Comparison of ENCODE assay signal across 12 cellular contexts in genomic region chr15:96273317-96274086, GRCh38. TPM values are rescaled to one million over a fixed set of nuclear protein-coding genes. Genes with fewer than 3 reads are reported as not detected.
DNase-seq lines count a peak whose midpoint lies in the region; ATAC-seq, FAIRE-seq and TF ChIP-seq lines count a peak whose summit lies in the region.
"Had no signal": no experiment of that assay in that cellular context is flagged by ENCODE, and none has a peak within 500 bp of the region (broad histone marks: within the 10 kb centered on the region; RNA-seq: fewer than 3 reads in every experiment).

No MANE protein-coding gene starts in this region.

- POLR2A ChIA-PET in PC-9 (lab: Charles Lee; ENCODE audit: unreplicated experiment), result interaction anchor here (0.6 to 1.3 kb wide), 6 partner anchors 9 to 474 kb away, joined by 3 to 46 read pairs (median 8); partner anchors contain the start of gene NR2F2

- H3K4me1 Mint-ChIP-seq in neural progenitor cell, result peaks cover 4% of the 10 kb centered on the region
- H3K4me1 Mint-ChIP-seq: activated naive CD8-positive, alpha-beta T cell treated with anti-CD3 and anti-CD28 coated beads, Interleukin-2, amount 10 ng/mL, durations not matched to agents 7 days and 5 days had no signal

- no peak for TF ChIP-seq CTCF in PC-9 (conservative IDR thresholded peaks at IDR 0.05)
- no peak for TF ChIP-seq CTCF in neural progenitor cell (IDR thresholded peaks at IDR 0.05)

- intact Hi-C loops in PC-9 (cut with micrococcal nuclease; ENCODE audit: unreplicated experiment), result loop anchor here (1.0 to 5.0 kb wide), 3 partner anchors 53 to 401 kb away; no protein-coding TSS in a partner anchor

- H3K9me2 ChIP-seq in PC-9 (ENCODE audit: insufficient read depth) (no peaks in the 10 kb centered on the region), Karpas-422 (replicated peaks; ENCODE audit: insufficient read depth, low read length) (no peaks in the 10 kb centered on the region)

- no peak overlapping the region for H3K27ac Mint-ChIP-seq in neural progenitor cell
- H3K27ac Mint-ChIP-seq: activated naive CD8-positive, alpha-beta T cell treated with anti-CD3 and anti-CD28 coated beads, Interleukin-2, amount 10 ng/mL, durations not matched to agents 7 days and 5 days; stimulated activated naive CD8-positive, alpha-beta T cell treated with anti-CD3 and anti-CD28 coated beads, Interleukin-15, Interleukin-2, amounts not matched to agents 100 ng/mL and 50 ng/mL, for 24 hours had no signal

- H3F3A ChIP-seq in PC-9 (ENCODE audit: insufficient read depth, low read depth) (peaks cover 56% of the 10 kb centered on the region), neural progenitor cell (ENCODE audit: low read depth) (no peaks in the 10 kb centered on the region)

- H3K27ac ChIP-seq in PC-9 (peak overlapping the region; percentile 95), neural progenitor cell (no peak overlapping the region), Karpas-422 (ENCODE audit: low read length) (no peak overlapping the region)

- TSS peak; percentile 83 for BruUV-seq in PC-9 (replicated peaks; lab: Mats Ljungman, UMichigan)

- H3K27me3 Mint-ChIP-seq in neural progenitor cell (ENCODE audit: insufficient read depth, low read depth), result no peaks in the 10 kb centered on the region
- H3K27me3 Mint-ChIP-seq: activated naive CD8-positive, alpha-beta T cell treated with anti-CD3 and anti-CD28 coated beads, Interleukin-2, amount 10 ng/mL, durations not matched to agents 7 days and 5 days had no signal

- H3K4me3 ChIP-seq in PC-9, result no peak overlapping the region; the same call in 1 of the 2 replicates
- H3K4me3 ChIP-seq in neural progenitor cell, result no peak overlapping the region
- no peak overlapping the region for H3K4me3 ChIP-seq in Karpas-422 (ENCODE audit: low read length)
- H3K4me3 ChIP-seq: lung had no signal

- peaks cover 86% of the 10 kb centered on the region for H3K4me1 ChIP-seq in PC-9 (replicated peaks; ENCODE audit: insufficient read depth)
- no peaks in the 10 kb centered on the region for H3K4me1 ChIP-seq in neural progenitor cell
- no peaks in the 10 kb centered on the region for H3K4me1 ChIP-seq in Karpas-422 (ENCODE audit: low read length)

- H3K79me2 ChIP-seq in PC-9 (ENCODE audit: low read depth) (no peaks in the 10 kb centered on the region; the same call in 1 of the 2 replicates), neural progenitor cell (ENCODE audit: low read depth) (no peaks in the 10 kb centered on the region), Karpas-422 (ENCODE audit: low read length) (no peaks in the 10 kb centered on the region)

- no peak for ATAC-seq in GM19023 (IDR thresholded peaks at IDR 0.05; ENCODE audit: unreplicated experiment)

- peak; percentile 83 for FAIRE-seq in urothelium cell line (lab: Jason Lieb, UNC)

- H3K36me3 Mint-ChIP-seq in neural progenitor cell, result peaks cover 70% of the 10 kb centered on the region
- H3K36me3 Mint-ChIP-seq: activated naive CD8-positive, alpha-beta T cell treated with anti-CD3 and anti-CD28 coated beads, Interleukin-2, amount 10 ng/mL, durations not matched to agents 7 days and 5 days had no signal

- H2AFZ ChIP-seq in PC-9 (no peak overlapping the region), neural progenitor cell (replicated peaks) (no peak overlapping the region), Karpas-422 (ENCODE audit: low read length) (no peak overlapping the region)

- H3K4me2 ChIP-seq in PC-9, result peak overlapping the region; percentile 91
- no peak overlapping the region for H3K4me2 ChIP-seq in neural progenitor cell
- no peak overlapping the region for H3K4me2 ChIP-seq in Karpas-422 (ENCODE audit: low read depth, low read length, poor library complexity, severe bottlenecking)

- H3K9me3 ChIP-seq in PC-9 (ENCODE audit: insufficient read depth, low read depth) (no peaks in the 10 kb centered on the region), neural progenitor cell (ENCODE audit: low read depth) (no peaks in the 10 kb centered on the region), Karpas-422 (ENCODE audit: low read length) (peaks cover 43% of the 10 kb centered on the region)

- H3K27me3 ChIP-seq in PC-9 (ENCODE audit: insufficient read depth, low read depth) (no peaks in the 10 kb centered on the region), neural progenitor cell (no peaks in the 10 kb centered on the region), Karpas-422 (ENCODE audit: low read length) (no peaks in the 10 kb centered on the region)

- no peaks in the 10 kb centered on the region for H4K20me1 ChIP-seq in PC-9 (ENCODE audit: insufficient read depth)
- H4K20me1 ChIP-seq in neural progenitor cell (ENCODE audit: low read depth), result no peaks in the 10 kb centered on the region
- H4K20me1 ChIP-seq in Karpas-422 (ENCODE audit: insufficient read depth, low read depth, low read length), result no peaks in the 10 kb centered on the region

- peak; percentile 1 to 7 for DNase-seq in stimulated activated CD4-positive, alpha-beta T cell treated with anti-CD3 and anti-CD28 coated beads, Interleukin-15, amount 100 ng/mL, for 48 hours (ENCODE audit: low read depth in 2 of 2)
- no peak for DNase-seq in stimulated activated CD4-positive, alpha-beta T cell treated with anti-CD3 and anti-CD28 coated beads, Interleukin-12 subunit alpha, Interleukin-12 subunit beta, amount 100 ng/mL, for 4 hours
- peak; percentile 85 to 100 for DNase-seq in PC-9
- DNase-seq in fibroblast of peridontal ligament (ENCODE audit: extremely low read depth), result peak; percentile 66
- DNase-seq in urothelium cell line (ENCODE audit: low spot score), result peak; percentile 83
- no peak for DNase-seq in neural progenitor cell (ENCODE audit: low spot score)
- no peak for DNase-seq in Karpas-422
- DNase-seq: activated naive CD8-positive, alpha-beta T cell treated with anti-CD3 and anti-CD28 coated beads, Interleukin-2, amount 10 ng/mL, durations not matched to agents 7 days and 5 days; DMS79 had no signal

- H3K9ac ChIP-seq in neural progenitor cell, result no peak overlapping the region
- H3K9ac ChIP-seq in Karpas-422 (ENCODE audit: low read length), result no peak overlapping the region

- CTCF ChIA-PET in PC-9 (lab: Charles Lee), result interaction anchor here (1.2 kb wide), 1 partner anchor 53 kb away, joined by 4 read pairs; no protein-coding TSS in a partner anchor

- H3K9me3 Mint-ChIP-seq in neural progenitor cell, result peaks cover 6% of the 10 kb centered on the region
- H3K9me3 Mint-ChIP-seq: activated naive CD8-positive, alpha-beta T cell treated with anti-CD3 and anti-CD28 coated beads, Interleukin-2, amount 10 ng/mL, durations not matched to agents 7 days and 5 days; stimulated activated naive CD8-positive, alpha-beta T cell treated with anti-CD3 and anti-CD28 coated beads, Interleukin-15, Interleukin-2, amounts not matched to agents 100 ng/mL and 50 ng/mL, for 24 hours had no signal

- H3K36me3 ChIP-seq in PC-9 (ENCODE audit: low read depth) (no peaks in the 10 kb centered on the region), neural progenitor cell (no peaks in the 10 kb centered on the region), Karpas-422 (ENCODE audit: insufficient read depth, low read length) (no peaks in the 10 kb centered on the region)

- no peak overlapping the region for H3K4me3 Mint-ChIP-seq in neural progenitor cell
- H3K4me3 Mint-ChIP-seq: activated naive CD8-positive, alpha-beta T cell treated with anti-CD3 and anti-CD28 coated beads, Interleukin-2, amount 10 ng/mL, durations not matched to agents 7 days and 5 days; stimulated activated naive CD8-positive, alpha-beta T cell treated with anti-CD3 and anti-CD28 coated beads, Interleukin-15, Interleukin-2, amounts not matched to agents 100 ng/mL and 50 ng/mL, for 24 hours had no signal

RNA-seq across cellular contexts. Expression of gene NR2F2, which starts 57.0 kb away (rescaled TPM):
- total RNA-seq in PC-9 (2021) (48.4 and 72.1 TPM in 2 replicates), neural progenitor cell (ENCODE audit: low replicate concordance) (24.6 and 32.1 TPM in 2 replicates)
- total RNA-seq in Karpas-422 (2014; rRNA removed; shearing (Covaris generic); ENCODE audit: low replicate concordance), result not detected in 2 replicates
- total RNA-seq: activated naive CD8-positive, alpha-beta T cell treated with anti-CD3 and anti-CD28 coated beads, Interleukin-2, amount 10 ng/mL, durations not matched to agents 7 days and 5 days had no signal

Comparison
In these comparisons a context has a peak if more than half of its experiments do, and no peak if none do; other contexts are left out.
1. DNase-seq: peak in stimulated activated CD4-positive, alpha-beta T cell treated with anti-CD3 and anti-CD28 coated beads, Interleukin-15, amount 100 ng/mL, for 48 hours (2 of 2), PC-9 (2 of 2), fibroblast of peridontal ligament (single experiment) and urothelium cell line (single experiment); none in stimulated activated CD4-positive, alpha-beta T cell treated with anti-CD3 and anti-CD28 coated beads, Interleukin-12 subunit alpha, Interleukin-12 subunit beta, amount 100 ng/mL, for 4 hours (single experiment), neural progenitor cell (single experiment) and Karpas-422 (single experiment).
2. RNA of gene NR2F2, which starts 57.0 kb away (total RNA-seq): 48.4 to 72.1 TPM in PC-9 and 24.6 to 32.1 TPM in neural progenitor cell; not detected in Karpas-422; every median in the first group is over 10 times any median in the second.